ENCODE assay signal across 8 cellular contexts in genomic region chr7:134669845-134670373, GRCh38. TPM values are rescaled to one million over a fixed set of nuclear protein-coding genes. Genes with fewer than 3 reads are reported as not detected.
A peak's percentile ranks its signal among the peaks of the same experiment; 100 is the strongest.
DNase-seq lines count a peak whose midpoint lies in the region; ATAC-seq lines count a peak whose summit lies in the region.

No MANE protein-coding gene starts in this region.

- peak; percentile 56 for ATAC-seq in HG02763 (IDR thresholded peaks at IDR 0.05; ENCODE audit: unreplicated experiment)
- peak; percentile 83 for ATAC-seq in esophagus mucosa
- ATAC-seq in HG03439 (IDR thresholded peaks at IDR 0.05; ENCODE audit: unreplicated experiment): no peak
- ATAC-seq in HG02840 (IDR thresholded peaks at IDR 0.05; ENCODE audit: low FRiP score, unreplicated experiment): no peak

- H3K4me3 ChIP-seq in skeletal muscle cell (ENCODE audit: low read depth, low read length): no peak overlapping the region

- DNase-seq in DMS79 (lab: John Stamatoyannopoulos, UW) (peak; percentile 74), NCI-H510A (lab: John Stamatoyannopoulos, UW) (peak; percentile 37), skeletal muscle cell (ENCODE audit: low read depth) (peak; percentile 55)
- peak; percentile 49 to 74 for DNase-seq in activated CD8-positive, alpha-beta memory T cell treated with anti-CD3 and anti-CD28 coated beads for 1 hour (ENCODE audit: extremely low read depth in 1 of 2, low read depth in 1 of 2)

RNA-seq across cellular contexts. Expression of gene BPGM, which starts 23.3 kb away (rescaled TPM):
- 8.9 TPM for total RNA-seq in esophagus mucosa

Comparison
In these comparisons a context has a peak if more than half of its experiments do, and no peak if none do; other contexts are left out.
1. ATAC-seq: peak in HG02763 (single experiment) and esophagus mucosa (single experiment); none in HG03439 (single experiment) and HG02840 (single experiment).
2. Peak in every context shown above with its lines, with median percentiles within 50 percentile points of each other: DNase-seq.